9 cellular contexts compared by ENCODE assay signal in genomic region chr20:13991955-13992354, GRCh38. TPM values are rescaled to one million over a fixed set of nuclear protein-coding genes. Genes with fewer than 3 reads are reported as not detected.
"Had no signal": no experiment of that assay in that cellular context is flagged by ENCODE, and none has a peak within 500 bp of the region (broad histone marks: within the 10 kb centered on the region; RNA-seq: fewer than 3 reads in every experiment).

No MANE protein-coding gene starts in this region.

RNA-seq across cellular contexts. Expression of gene SEL1L2, which starts 1.5 kb away (rescaled TPM):
- total RNA-seq: OCI-LY7, PC-3, PC-9, Peyer's patch, RPMI7951, SJCRH30, SJSA1, SK-MEL-5 had no signal
- polyA plus RNA-seq: SK-N-SH had no signal

RNA-seq across cellular contexts. Expression of gene MACROD2, which starts 3.4 kb away (rescaled TPM):
- total RNA-seq: SJSA1 had no signal
